Comparison of ENCODE assay signal across 26 cellular contexts in the genomic region with DNA sequence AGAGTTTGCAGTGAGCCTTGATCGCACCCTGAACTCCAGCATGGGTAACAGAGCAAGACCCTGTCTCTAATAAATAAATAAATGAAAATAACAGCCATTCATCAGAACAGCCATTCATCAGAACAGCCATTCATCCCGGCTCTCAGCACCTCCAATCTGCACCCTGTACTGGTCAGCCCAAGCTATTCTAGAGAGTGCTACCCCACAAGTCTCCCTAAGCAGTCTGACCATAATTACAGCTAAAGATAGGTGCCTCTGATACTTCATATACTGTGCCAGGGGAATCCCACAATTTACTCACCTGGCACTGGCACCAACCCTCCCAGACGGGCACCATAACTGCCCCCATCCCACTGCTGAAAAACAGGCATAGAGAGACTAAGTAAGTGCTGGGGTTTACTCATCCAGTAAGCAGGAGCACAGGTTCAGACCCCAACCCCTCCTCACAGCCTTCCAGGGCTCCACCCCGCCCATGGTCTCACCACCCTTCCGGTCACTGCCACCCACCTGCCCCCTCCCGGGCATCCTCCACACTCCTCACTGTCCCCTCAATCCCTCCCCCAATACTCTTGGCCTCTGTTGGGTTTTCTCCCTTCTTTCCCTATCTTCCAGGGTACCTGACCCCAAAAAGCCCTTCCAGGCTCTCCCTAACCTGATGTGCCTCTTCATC. TPM values are rescaled to one million over a fixed set of nuclear protein-coding genes. Genes with fewer than 3 reads are reported as not detected.
DNase-seq lines count a peak whose midpoint lies in the region; ATAC-seq, FAIRE-seq and TF ChIP-seq lines count a peak whose summit lies in the region.
"Had no signal": no experiment of that assay in that cellular context is flagged by ENCODE, and none has a peak within 500 bp of the region (broad histone marks: within the 10 kb centered on the region; RNA-seq: fewer than 3 reads in every experiment).

No MANE protein-coding gene starts in this region.

- TF ChIP-seq CTCF in GM23338 (conservative IDR thresholded peaks at IDR 0.05; ENCODE audit: low read depth in 2 of 2) (no peak), OCI-LY3 (IDR thresholded peaks at IDR 0.05; ENCODE audit: low read depth, low read length) (no peak)

- H4K20me1 ChIP-seq in GM23338 (replicated peaks; ENCODE audit: insufficient read depth), result no peaks in the 10 kb centered on the region
- H4K20me1 ChIP-seq in OCI-LY3 (ENCODE audit: insufficient read depth, low read length), result no peaks in the 10 kb centered on the region

- no peaks in the 10 kb centered on the region for H3K27me3 ChIP-seq in GM23338 (ENCODE audit: insufficient read depth)
- peaks cover 4% of the 10 kb centered on the region; the same call in 1 of the 2 replicates for H3K27me3 ChIP-seq in OCI-LY3 (ENCODE audit: low read depth, low read length)
- H3K27me3 ChIP-seq: right lobe of liver had no signal

- no peak overlapping the region for H3K27ac Mint-ChIP-seq in GM23338
- H3K27ac Mint-ChIP-seq: CD4-positive, alpha-beta T cell; HFFc6; stimulated activated effector memory CD8-positive, alpha-beta T cell treated with anti-CD3 and anti-CD28 coated beads, Interleukin-12 subunit alpha, Interleukin-12 subunit beta, amount 100 ng/mL, for 72 hours had no signal

- H3K27me3 Mint-ChIP-seq in GM23338 (ENCODE audit: insufficient read depth, low read depth, poor library complexity), result peaks cover 11% of the 10 kb centered on the region

- no peaks in the 10 kb centered on the region for H3K9me2 ChIP-seq in GM23338 (ENCODE audit: insufficient read depth)

- no peaks in the 10 kb centered on the region for H3K79me2 ChIP-seq in GM23338 (replicated peaks; ENCODE audit: insufficient read depth)
- H3K79me2 ChIP-seq in OCI-LY3 (ENCODE audit: low read length), result no peaks in the 10 kb centered on the region

- H3K4me3 Mint-ChIP-seq in GM23338, result no peak overlapping the region
- H3K4me3 Mint-ChIP-seq: CD4-positive, alpha-beta T cell; HFFc6; stimulated activated effector memory CD8-positive, alpha-beta T cell treated with anti-CD3 and anti-CD28 coated beads, Interleukin-12 subunit alpha, Interleukin-12 subunit beta, amount 100 ng/mL, for 72 hours had no signal

- FAIRE-seq in GM19239 (lab: Jason Lieb, UNC), result no peak

- DNase-seq in GM23338 (ENCODE audit: low spot score) (no peak), AG08396 (ENCODE audit: low spot score) (no peak), occipital lobe (lab: John Stamatoyannopoulos, UW) (no peak), GM19239 (ENCODE audit: insufficient read length, low spot score) (no peak)
- DNase-seq in stimulated activated CD4-positive, alpha-beta T cell treated with anti-CD3 and anti-CD28 coated beads, Interleukin-12 subunit alpha, Interleukin-12 subunit beta, amount 100 ng/mL, for 4 hours, result no peak
- DNase-seq: ACHN; activated CD4-positive, alpha-beta T cell treated with anti-CD3 and anti-CD28 coated beads, Interleukin-2, amount 50 U/mL, for 1 hour; activated CD8-positive, alpha-beta memory T cell treated with anti-CD3 and anti-CD28 coated beads, Interleukin-2, amount 50 U/mL, for 4 hours; CD4-positive, alpha-beta T cell; dermis blood vessel endothelial cell; DMS53; HFFc6; hypothalamus; islet precursor cell; naive B cell; NCI-H1092 treated with DMSO at 0.1 percent for 48 hours; NCI-H2081 treated with DMSO at 0.1 percent for 48 hours; NCI-H510A treated with DMSO at 0.1 percent for 48 hours; right lobe of liver; T-helper 1 cell had no signal

- H3K4me1 Mint-ChIP-seq in GM23338, result peaks cover 37% of the 10 kb centered on the region
- H3K4me1 Mint-ChIP-seq: naive B cell; stimulated activated effector memory CD8-positive, alpha-beta T cell treated with anti-CD3 and anti-CD28 coated beads, Interleukin-12 subunit alpha, Interleukin-12 subunit beta, amount 100 ng/mL, for 72 hours had no signal

- no peak overlapping the region for H3K4me3 ChIP-seq in GM23338
- H3K4me3 ChIP-seq in OCI-LY3 (ENCODE audit: low read length), result peak overlapping the region; percentile 46
- H3K4me3 ChIP-seq: right lobe of liver, thoracic aorta had no signal

- peak overlapping the region; percentile 21; the same call in 1 of the 2 replicates for H3K9ac ChIP-seq in OCI-LY3 (ENCODE audit: low read length)

- peaks cover 26% of the 10 kb centered on the region for H3K4me1 ChIP-seq in GM23338 (ENCODE audit: insufficient read depth)
- H3K4me1 ChIP-seq in OCI-LY3 (ENCODE audit: low read length), result peaks cover 39% of the 10 kb centered on the region

- H2AFZ ChIP-seq in GM23338 (peak overlapping the region; percentile 78), OCI-LY3 (ENCODE audit: low read depth, low read length) (peak overlapping the region; percentile 57)

- H3K27ac ChIP-seq in GM23338 (ENCODE audit: low read depth) (no peak overlapping the region), OCI-LY3 (ENCODE audit: low read length) (peak overlapping the region; percentile 46; the same call in 1 of the 2 replicates)
- H3K27ac ChIP-seq: right lobe of liver, thoracic aorta had no signal

- H3K4me2 ChIP-seq in GM23338, result 0 out of 2 replicates have a peak overlapping the region, but pooled peaks have one; percentile 27
- peak overlapping the region; percentile 63 for H3K4me2 ChIP-seq in OCI-LY3 (ENCODE audit: low read length)

- H3F3A ChIP-seq in GM23338 (replicated peaks; ENCODE audit: low read depth), result peaks cover 10% of the 10 kb centered on the region; the same call in 1 of the 2 replicates

- H3K36me3 ChIP-seq in GM23338 (ENCODE audit: insufficient read depth) (no peaks in the 10 kb centered on the region), OCI-LY3 (replicated peaks; ENCODE audit: low read depth, low read length) (no peaks in the 10 kb centered on the region)
- H3K36me3 ChIP-seq: right lobe of liver, thoracic aorta had no signal

- H3K9me3 Mint-ChIP-seq in GM23338, result no peaks in the 10 kb centered on the region
- H3K9me3 Mint-ChIP-seq: CD4-positive, alpha-beta T cell; HFFc6; naive B cell; stimulated activated effector memory CD8-positive, alpha-beta T cell treated with anti-CD3 and anti-CD28 coated beads, Interleukin-12 subunit alpha, Interleukin-12 subunit beta, amount 100 ng/mL, for 72 hours had no signal

- ATAC-seq in GM18873 (IDR thresholded peaks at IDR 0.05; ENCODE audit: low FRiP score, unreplicated experiment) (peak; percentile 19), GM23338 (no peak), HG03045 (IDR thresholded peaks at IDR 0.05; ENCODE audit: unreplicated experiment) (peak; percentile 41)
- ATAC-seq: right lobe of liver; Right ventricle myocardium inferior; stimulated activated effector memory CD8-positive, alpha-beta T cell treated with anti-CD3 and anti-CD28 coated beads, Interleukin-12 subunit alpha, Interleukin-12 subunit beta, amount 100 ng/mL, for 72 hours had no signal

- H3K36me3 Mint-ChIP-seq in GM23338 (ENCODE audit: low read depth), result no peaks in the 10 kb centered on the region
- H3K36me3 Mint-ChIP-seq: naive B cell; stimulated activated effector memory CD8-positive, alpha-beta T cell treated with anti-CD3 and anti-CD28 coated beads, Interleukin-12 subunit alpha, Interleukin-12 subunit beta, amount 100 ng/mL, for 72 hours had no signal

- no peaks in the 10 kb centered on the region for H3K9me3 ChIP-seq in OCI-LY3 (ENCODE audit: insufficient read depth, low read length)
- H3K9me3 ChIP-seq: right lobe of liver, thoracic aorta had no signal

TF ChIP-seq in GM23338, 12 proteins besides CTCF, POLR2A, EP300 and RAD21 (continues in another document):
- no peak for TF ChIP-seq POLR2AphosphoS5 (IDR thresholded peaks at IDR 0.05; ENCODE audit: low read depth)
- no peak for TF ChIP-seq ZNF114 (CRISPR knock-in tag; IDR thresholded peaks at IDR 0.05)

RNA-seq across cellular contexts. Expression of a gene that starts 15.2 kb away (rescaled TPM):
- 177 and 194 TPM in 2 replicates for total RNA-seq in GM23338 (2014; rRNA removed; shearing (Covaris generic))
- 476 and 634 TPM in 2 replicates for polyA plus RNA-seq in GM23338 (2016; fragmentation: Nextera tagmentation; extraction: Ambion mirVana)
- total RNA-seq in occipital lobe, result 122 TPM
